Comparison of ENCODE assay signal across 19 cellular contexts in genomic region chr7:151377406-151377805, GRCh38. TPM values are rescaled to one million over a fixed set of nuclear protein-coding genes. Genes with fewer than 3 reads are reported as not detected.
"Had no signal": no experiment of that assay in that cellular context is flagged by ENCODE, and none has a peak within 500 bp of the region (broad histone marks: within the 10 kb centered on the region; RNA-seq: fewer than 3 reads in every experiment).

No MANE protein-coding gene starts in this region.

- ATAC-seq: foreskin keratinocyte, left lung, pancreas had no signal

- FAIRE-seq: colon, pancreas, TTC549 had no signal

- H3K9me3 ChIP-seq: left lung, pancreas, stomach, upper lobe of left lung had no signal

- H3K4me1 ChIP-seq: foreskin keratinocyte, pancreas had no signal

- H3K27me3 ChIP-seq: pancreas had no signal

- H3K4me3 ChIP-seq: left lung, pancreas, stomach, upper lobe of left lung had no signal

- H3K9me3 Mint-ChIP-seq: activated naive CD8-positive, alpha-beta T cell treated with anti-CD3 and anti-CD28 coated beads, Interleukin-2, amount 10 ng/mL, durations not matched to agents 7 days and 5 days; endodermal cell; T-helper 2 cell treated with Interferon-gamma antibody and Interleukin-4, amounts not matched to agents 5 μg/mL and 100 μg/mL, for 36 hours had no signal

- H3K27ac Mint-ChIP-seq: activated naive CD8-positive, alpha-beta T cell treated with anti-CD3 and anti-CD28 coated beads, Interleukin-2, amount 10 ng/mL, durations not matched to agents 7 days and 5 days; endodermal cell; T-helper 2 cell treated with Interferon-gamma antibody and Interleukin-4, amounts not matched to agents 5 μg/mL and 100 μg/mL, for 36 hours had no signal

- H3K4me3 Mint-ChIP-seq: activated naive CD8-positive, alpha-beta T cell treated with anti-CD3 and anti-CD28 coated beads, Interleukin-2, amount 10 ng/mL, durations not matched to agents 7 days and 5 days; endodermal cell; T-helper 2 cell treated with Interferon-gamma antibody and Interleukin-4, amounts not matched to agents 5 μg/mL and 100 μg/mL, for 36 hours had no signal

- H3K27ac ChIP-seq: foreskin keratinocyte, left lung, pancreas, stomach, upper lobe of left lung had no signal

- DNase-seq: activated CD4-positive, alpha-beta T cell treated with anti-CD3 and anti-CD28 coated beads, Interleukin-2, amount 50 U/mL, for 48 hours; activated naive CD8-positive, alpha-beta T cell treated with anti-CD3 and anti-CD28 coated beads, Interleukin-2, amount 10 ng/mL, durations not matched to agents 7 days and 5 days; amygdala; caudate nucleus; endodermal cell; foreskin keratinocyte; glutamatergic neuron; hypothalamus; mammary epithelial cell; pancreas; stimulated activated CD4-positive, alpha-beta T cell treated with anti-CD3 and anti-CD28 coated beads, Interleukin-2, amount 100 ng/mL, for 48 hours; stomach; upper lobe of left lung had no signal

RNA-seq across cellular contexts. Expression of gene WDR86, which starts 32.4 kb away (rescaled TPM):
- total RNA-seq: foreskin keratinocyte, myocyte had no signal
- polyA plus RNA-seq: fibroblast of lung, foreskin keratinocyte, mammary epithelial cell had no signal
